In the genomic region with DNA sequence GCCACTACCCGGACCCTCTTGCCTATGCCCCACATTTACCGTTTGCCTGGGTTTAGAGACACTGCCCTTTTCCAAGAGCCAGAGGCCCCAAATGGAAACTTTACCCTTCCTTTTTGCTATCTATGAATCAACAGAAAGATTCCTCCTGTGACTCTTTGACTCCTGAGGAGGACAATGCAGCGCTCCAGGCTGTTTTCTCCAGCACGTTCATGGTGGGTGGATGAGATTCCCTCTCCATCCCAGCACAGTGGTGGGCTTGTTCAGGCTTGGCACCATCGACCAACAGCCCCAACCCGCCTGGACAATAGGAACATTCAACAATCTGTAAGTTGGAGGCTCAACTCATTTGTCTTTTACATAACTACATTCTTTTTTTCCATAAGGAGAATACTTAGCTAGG, we compare ENCODE assay signal across 22 cellular contexts. TPM values are rescaled to one million over a fixed set of nuclear protein-coding genes. Genes with fewer than 3 reads are reported as not detected.
DNase-seq lines count a peak whose midpoint lies in the region; TF ChIP-seq lines count a peak whose summit lies in the region.
"Had no signal": no experiment of that assay in that cellular context is flagged by ENCODE, and none has a peak within 500 bp of the region (broad histone marks: within the 10 kb centered on the region; RNA-seq: fewer than 3 reads in every experiment).

No MANE protein-coding gene starts in this region.

- no peaks in the 10 kb centered on the region for H3K9me3 Mint-ChIP-seq in chondrocyte (ENCODE audit: low read depth)
- H3K9me3 Mint-ChIP-seq: activated naive CD8-positive, alpha-beta T cell treated with anti-CD3 and anti-CD28 coated beads, Interleukin-2, amount 50 U/mL, for 24 hours; CD8-positive, alpha-beta memory T cell; natural killer cell treated with Interleukin-12 subunit alpha and Interleukin-12 subunit beta and Interleukin-15 and Interleukin-18, amount 100 ng/mL, for 72 hours; T-cell had no signal

- H3K27ac Mint-ChIP-seq in chondrocyte (ENCODE audit: unreplicated experiment): peak overlapping the region; percentile 75
- H3K27ac Mint-ChIP-seq: activated naive CD8-positive, alpha-beta T cell treated with anti-CD3 and anti-CD28 coated beads, Interleukin-2, amount 50 U/mL, for 24 hours; CD8-positive, alpha-beta memory T cell; natural killer cell treated with Interleukin-12 subunit alpha and Interleukin-12 subunit beta and Interleukin-15 and Interleukin-18, amount 100 ng/mL, for 72 hours; T-cell had no signal

- H3K9me3 ChIP-seq in mesodermal cell (ENCODE audit: control insufficient read depth, low read length) (no peaks in the 10 kb centered on the region), subcutaneous abdominal adipose tissue (ENCODE audit: control insufficient read depth in 5 of 5, low read length in 5 of 5) (no peaks in the 10 kb centered on the region)
- H3K9me3 ChIP-seq: prostate gland had no signal

- peaks cover 21% of the 10 kb centered on the region for H3K4me1 ChIP-seq in mesodermal cell (ENCODE audit: control insufficient read depth, insufficient read depth, low read length, poor library complexity, severe bottlenecking)
- H3K4me1 ChIP-seq in subcutaneous abdominal adipose tissue (ENCODE audit: control insufficient read depth in 5 of 5, insufficient read depth in 5 of 5, low read length in 5 of 5): peaks cover 0 to 36% (median 16%) of the 10 kb centered on the region in 5 donors
- H3K4me1 ChIP-seq: prostate gland had no signal

- 88 to 100% methylated on average over 2 of the region's 6 CpGs for WGBS in mesodermal cell (ENCODE audit: insufficient coverage in 2 of 2), 2 experiments

- H3K9ac ChIP-seq in subcutaneous abdominal adipose tissue (ENCODE audit: low read length in 5 of 5): no peak overlapping the region
- H3K9ac ChIP-seq: KMS-11 had no signal

- no peaks in the 10 kb centered on the region for H3K27me3 ChIP-seq in subcutaneous abdominal adipose tissue (ENCODE audit: control insufficient read depth in 5 of 5, insufficient read depth in 4 of 5, low read length in 5 of 5)
- H3K27me3 ChIP-seq: cardiac muscle cell had no signal

- H3K4me3 ChIP-seq in mesodermal cell (ENCODE audit: extremely low read depth, insufficient read depth, low read length, poor library complexity, severe bottlenecking) (no peak overlapping the region), subcutaneous abdominal adipose tissue (ENCODE audit: low read depth in 1 of 5, low read length in 5 of 5) (no peak overlapping the region)
- H3K4me3 ChIP-seq: cardiac muscle cell, lung, prostate gland had no signal

- TF ChIP-seq CTCF in chondrocyte (IDR thresholded peaks at IDR 0.05): no peak

- H3K36me3 ChIP-seq in mesodermal cell (ENCODE audit: control insufficient read depth, insufficient read depth, low read length): peaks cover 99% of the 10 kb centered on the region
- peaks cover 11 to 61% (median 48%) of the 10 kb centered on the region in 5 donors for H3K36me3 ChIP-seq in subcutaneous abdominal adipose tissue (ENCODE audit: control insufficient read depth in 5 of 5, insufficient read depth in 5 of 5, low read length in 5 of 5)
- H3K36me3 ChIP-seq: cardiac muscle cell, prostate gland had no signal

- H3K4me1 Mint-ChIP-seq in chondrocyte (ENCODE audit: low read depth): peaks cover 83% of the 10 kb centered on the region
- H3K4me1 Mint-ChIP-seq: activated naive CD8-positive, alpha-beta T cell treated with anti-CD3 and anti-CD28 coated beads, Interleukin-2, amount 50 U/mL, for 24 hours; CD8-positive, alpha-beta memory T cell; T-cell had no signal

- H3K27ac ChIP-seq in mesodermal cell (ENCODE audit: low read depth, low read length, severe bottlenecking) (peak overlapping the region; percentile 48), subcutaneous abdominal adipose tissue (ENCODE audit: low read depth, low read length) (peak overlapping the region; percentile 65)
- H3K27ac ChIP-seq: cardiac muscle cell, KMS-11, prostate gland had no signal

- no peaks in the 10 kb centered on the region for H3K27me3 Mint-ChIP-seq in chondrocyte (ENCODE audit: low read depth)
- H3K27me3 Mint-ChIP-seq: activated naive CD8-positive, alpha-beta T cell treated with anti-CD3 and anti-CD28 coated beads, Interleukin-2, amount 50 U/mL, for 24 hours; T-cell had no signal

- peaks cover 60% of the 10 kb centered on the region for H3K36me3 Mint-ChIP-seq in chondrocyte (ENCODE audit: low read depth)
- H3K36me3 Mint-ChIP-seq: natural killer cell treated with Interleukin-12 subunit alpha and Interleukin-12 subunit beta and Interleukin-15 and Interleukin-18, amount 100 ng/mL, for 72 hours had no signal

- DNase-seq in RPMI7951 (ENCODE audit: low read depth): peak; percentile 72
- no peak for DNase-seq in chondrocyte (ENCODE audit: low spot score)
- DNase-seq in NCI-H146 (lab: John Stamatoyannopoulos, UW): no peak
- DNase-seq in NCI-H69 (lab: John Stamatoyannopoulos, UW): no peak
- no peak for DNase-seq in NCI-H345 (lab: John Stamatoyannopoulos, UW)
- DNase-seq: activated CD4-positive, alpha-beta T cell treated with anti-CD3 and anti-CD28 coated beads for 4 hours; activated naive CD8-positive, alpha-beta T cell treated with anti-CD3 and anti-CD28 coated beads, Interleukin-2, amount 50 U/mL, for 24 hours; CD8-positive, alpha-beta memory T cell; DMS79 treated with DMSO at 0.1 percent for 48 hours; effector CD4-positive, alpha-beta T cell; NCI-H1092; NCI-H2081; NCI-H510A; stimulated activated CD4-positive, alpha-beta T cell treated with anti-CD3 and anti-CD28 coated beads, Interleukin-12 subunit alpha, Interleukin-12 subunit beta, amount 100 ng/mL, for 4 hours; T-cell had no signal

- no peak overlapping the region for H3K4me3 Mint-ChIP-seq in chondrocyte (ENCODE audit: unreplicated experiment)
- H3K4me3 Mint-ChIP-seq: activated naive CD8-positive, alpha-beta T cell treated with anti-CD3 and anti-CD28 coated beads, Interleukin-2, amount 50 U/mL, for 24 hours; CD8-positive, alpha-beta memory T cell; natural killer cell treated with Interleukin-12 subunit alpha and Interleukin-12 subunit beta and Interleukin-15 and Interleukin-18, amount 100 ng/mL, for 72 hours; T-cell had no signal

RNA-seq across cellular contexts. Expression of gene DLD, which starts 55.9 kb away (rescaled TPM):
- 66.7 and 75.2 TPM in 2 replicates for total RNA-seq in RPMI7951 (2014; rRNA removed; shearing (Covaris generic))
- 60.3 to 69.6 TPM (median 62.7 TPM) in 3 replicates for total RNA-seq in chondrocyte
- 79.0 TPM for polyA plus RNA-seq in mesodermal cell (2013, experiment 1 of 2)
- 80.7 TPM for polyA plus RNA-seq in mesodermal cell (2013, experiment 2 of 2)

RNA-seq across cellular contexts. Expression of gene LAMB1, which starts 56.1 kb away (rescaled TPM):
- 147 and 157 TPM in 2 replicates for total RNA-seq in RPMI7951 (2014; rRNA removed; shearing (Covaris generic))
- 405 to 481 TPM (median 466 TPM) in 3 replicates for total RNA-seq in chondrocyte
- 263 TPM for polyA plus RNA-seq in mesodermal cell (2013, experiment 1 of 2)
- 252 TPM for polyA plus RNA-seq in mesodermal cell (2013, experiment 2 of 2)
- total RNA-seq: CD8-positive, alpha-beta memory T cell; natural killer cell treated with Interleukin-12 subunit alpha and Interleukin-12 subunit beta and Interleukin-15 and Interleukin-18, amount 100 ng/mL, for 72 hours had no signal
